18 cellular contexts compared by ENCODE assay signal in the genomic region with DNA sequence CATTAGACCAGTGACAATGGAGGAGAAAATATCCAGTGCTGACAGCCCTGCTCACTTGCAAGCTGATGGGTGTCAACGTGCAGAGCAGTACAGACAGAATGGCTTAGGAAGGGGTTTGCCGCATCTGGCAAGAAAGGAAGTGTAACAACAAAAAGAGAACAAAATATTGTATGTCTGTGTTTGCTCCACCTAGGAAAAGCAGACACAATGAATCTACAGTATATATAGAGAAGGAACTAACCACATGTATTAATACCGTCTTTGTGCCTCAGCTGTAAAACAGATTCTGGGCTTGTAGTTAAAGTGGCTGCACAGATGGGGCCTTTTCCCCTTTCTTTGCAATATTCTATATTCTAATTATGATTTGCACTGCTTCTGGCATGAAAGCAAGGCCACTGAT.
"Had no signal": no experiment of that assay in that cellular context is flagged by ENCODE, and none has a peak within 500 bp of the region (broad histone marks: within the 10 kb centered on the region; RNA-seq: fewer than 3 reads in every experiment).

No MANE protein-coding gene starts in this region.

- DNase-seq: KBM-7, MM.1S, NCI-H1092 treated with DMSO at 0.1 percent for 48 hours, NCI-H1436, NCI-H187, NCI-H2029, NCI-H2081 treated with DMSO at 0.1 percent for 48 hours, NCI-H2171, NCI-H226, NCI-H446, NCI-H510A, NCI-H524 treated with DMSO at 0.1 percent for 48 hours, NCI-H69, NCI-H774, PC-3, SHP77 had no signal

- ATAC-seq: Panc1, PC-3, SK-N-SH treated with all-trans-retinoic acid at 6 μM for 48 hours had no signal
